1 cellular context compared by ENCODE assay signal in the genomic region with DNA sequence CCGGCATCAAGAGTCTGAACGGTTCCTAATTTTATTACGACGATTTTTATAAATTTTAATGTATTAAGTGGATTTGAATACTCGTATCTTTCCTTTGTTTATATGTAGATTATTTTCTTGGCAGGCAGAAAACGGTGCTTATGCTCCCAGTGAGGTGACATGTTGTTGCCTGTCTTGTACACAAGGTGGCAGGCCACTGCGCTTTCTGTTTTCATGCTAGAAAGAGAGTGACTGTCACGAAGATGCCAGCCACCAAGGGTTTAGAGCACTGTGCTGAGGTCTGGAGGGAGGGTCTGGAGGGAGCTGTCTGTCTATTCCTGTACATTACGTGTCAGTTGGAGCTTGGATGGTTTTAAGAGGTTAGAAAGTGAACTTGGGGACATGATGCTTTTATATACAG.
TF ChIP-seq lines count a peak whose summit lies in the region.

No MANE protein-coding gene starts in this region.

TF ChIP-seq in SK-N-SH treated with all-trans-retinoic acid at 6 μM for 48 hours, 23 proteins besides CTCF, POLR2A, EP300 and RAD21 (continued from another document):
- TF ChIP-seq CSRNP3 (CRISPR knock-in tag; IDR thresholded peaks at IDR 0.05) (no peak), ISL1 (CRISPR knock-in tag; IDR thresholded peaks at IDR 0.05) (no peak)
